Comparison of ENCODE assay signal across 26 cellular contexts in the genomic region with DNA sequence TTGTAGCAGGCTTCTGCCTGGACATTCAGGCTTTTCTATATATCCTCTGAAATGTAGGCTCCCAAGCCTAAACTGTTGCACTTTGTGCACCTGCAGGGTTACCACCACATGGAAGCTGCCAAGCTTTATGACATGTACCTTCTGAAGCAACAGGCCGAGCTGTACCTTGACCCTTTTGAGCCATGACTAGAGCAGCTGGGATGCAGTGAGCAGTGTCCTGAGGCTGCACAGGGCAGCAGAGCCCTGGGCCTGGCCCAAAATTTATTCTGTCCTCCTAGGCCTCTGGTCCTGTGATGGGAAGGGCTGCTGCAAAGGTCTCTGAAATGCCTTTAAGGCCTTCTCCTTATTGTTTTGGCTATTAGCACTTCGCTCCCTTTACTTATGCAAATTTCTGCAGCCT. TPM values are rescaled to one million over a fixed set of nuclear protein-coding genes. Genes with fewer than 3 reads are reported as not detected.
"Had no signal": no experiment of that assay in that cellular context is flagged by ENCODE, and none has a peak within 500 bp of the region (broad histone marks: within the 10 kb centered on the region; RNA-seq: fewer than 3 reads in every experiment).

No MANE protein-coding gene starts in this region.

- H3K4me3 ChIP-seq: gastrocnemius medialis, hepatocyte, lung, psoas muscle, skin epidermis, suprapubic skin, vagina had no signal

- H3K27ac ChIP-seq: gastrocnemius medialis, hepatocyte, psoas muscle, skin epidermis, suprapubic skin, vagina had no signal

- H3K9me3 ChIP-seq: gastrocnemius medialis, psoas muscle, suprapubic skin, vagina had no signal

- DNase-seq: cortex of kidney; effector memory CD8-positive, alpha-beta T cell; foreskin fibroblast; gastrocnemius medialis; head of caudate nucleus; kidney; left cardiac atrium; naive thymus-derived CD8-positive, alpha-beta T cell; nephron progenitor cell; nucleus accumbens; psoas muscle; right cardiac atrium; stimulated activated CD4-positive, alpha-beta T cell treated with anti-CD3 and anti-CD28 coated beads, Interleukin-15, amount 100 ng/mL, for 24 hours; stimulated activated CD4-positive, alpha-beta T cell treated with anti-CD3 and anti-CD28 coated beads, Interleukin-2, amount 100 ng/mL, for 48 hours; stimulated activated CD8-positive, alpha-beta memory T cell treated with anti-CD3 and anti-CD28 coated beads, Interleukin-4, amount 100 ng/mL, for 48 hours; stimulated activated naive CD4-positive, alpha-beta T cell; stimulated activated naive CD8-positive, alpha-beta T cell treated with anti-CD3 and anti-CD28 coated beads, Interleukin-15, amount 100 ng/mL, for 72 hours; trophoblast cell had no signal

- H3K27me3 ChIP-seq: gastrocnemius medialis, hepatocyte, vagina had no signal

- FAIRE-seq: kidney had no signal

- H3K4me2 ChIP-seq: hepatocyte had no signal

- H3K79me2 ChIP-seq: hepatocyte had no signal

- H2AFZ ChIP-seq: hepatocyte had no signal

- ATAC-seq: effector memory CD8-positive, alpha-beta T cell; gastrocnemius medialis; left cardiac atrium; naive thymus-derived CD8-positive, alpha-beta T cell; psoas muscle; right cardiac atrium; stimulated activated naive CD8-positive, alpha-beta T cell treated with anti-CD3 and anti-CD28 coated beads, Interleukin-15, amount 100 ng/mL, for 72 hours had no signal

- H3K36me3 ChIP-seq: gastrocnemius medialis, suprapubic skin, vagina had no signal

- H3K4me1 ChIP-seq: gastrocnemius medialis, psoas muscle, suprapubic skin, vagina had no signal

RNA-seq across cellular contexts. Expression of gene CD177, which starts 23.5 kb away (rescaled TPM):
- total RNA-seq: mucosa of gallbladder; naive thymus-derived CD8-positive, alpha-beta T cell; osteocyte; ureter; vagina had no signal
- polyA plus RNA-seq: hepatocyte; naive thymus-derived CD8-positive, alpha-beta T cell had no signal
